27 cellular contexts compared by ENCODE assay signal in the genomic region with DNA sequence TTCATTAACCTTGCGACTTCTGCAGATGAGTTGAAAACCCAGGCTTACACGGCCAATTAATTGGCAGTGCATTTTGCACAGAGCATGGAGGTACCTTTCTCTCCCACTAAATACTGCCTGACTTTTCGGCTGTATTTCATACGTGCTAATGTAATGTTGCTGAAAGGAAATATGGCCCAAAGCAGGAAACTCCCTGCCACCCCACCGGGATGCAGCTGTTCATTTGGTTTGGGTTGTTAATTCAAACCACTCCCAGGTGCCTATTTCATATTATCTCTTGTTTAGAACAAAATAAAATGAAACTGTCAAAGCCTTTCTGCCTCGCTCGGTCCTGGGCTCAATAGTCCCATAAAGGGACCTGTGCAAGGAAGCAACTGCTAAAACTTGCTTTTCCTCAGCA.
"Had no signal": no experiment of that assay in that cellular context is flagged by ENCODE, and none has a peak within 500 bp of the region (broad histone marks: within the 10 kb centered on the region; RNA-seq: fewer than 3 reads in every experiment).

No MANE protein-coding gene starts in this region.

- DNase-seq: effector memory CD4-positive, alpha-beta T cell; esophagus squamous epithelium; foreskin melanocyte; glutamatergic neuron; heart right ventricle; hypothalamus; immature natural killer cell; islet precursor cell; kidney glomerular epithelial cell; left colon; left ventricle myocardium superior; lower lobe of right lung; natural killer cell; occipital lobe; ovary; posterior cingulate gyrus; psoas muscle; spleen; stimulated activated CD4-positive, alpha-beta T cell treated with anti-CD3 and anti-CD28 coated beads, Interleukin-4, amount 100 ng/mL, for 4 hours; stimulated activated naive CD8-positive, alpha-beta T cell treated with anti-CD3 and anti-CD28 coated beads, Interleukin-15, Interleukin-2, amounts not matched to agents 100 U/mL and 50 U/mL, for 24 hours; substantia nigra; testis; upper lobe of right lung; uterus had no signal

- H3K4me3 ChIP-seq: esophagus squamous epithelium, heart right ventricle, lower lobe of right lung, ovary, psoas muscle, skin epidermis, spleen, testis, tibial nerve, upper lobe of right lung, uterus had no signal

- ATAC-seq: heart right ventricle; left colon; left ventricle myocardium superior; lower lobe of right lung; natural killer cell; psoas muscle; stimulated activated memory B cell treated with anti-CD40 and anti-IgM and Interleukin-4, amounts not matched to agents 10 μg/mL and 1 μg/mL and 100 μg/mL, for 72 hours; stimulated activated naive CD8-positive, alpha-beta T cell treated with anti-CD3 and anti-CD28 coated beads, Interleukin-15, Interleukin-2, amounts not matched to agents 100 U/mL and 50 U/mL, for 24 hours; upper lobe of right lung had no signal
